1 cellular context compared by ENCODE assay signal in genomic region chr17:64202683-64203430, GRCh38.
TF ChIP-seq lines count a peak whose summit lies in the region.

No MANE protein-coding gene starts in this region.

TF ChIP-seq in SK-N-SH, 30 proteins besides CTCF, POLR2A, EP300 and RAD21 (continued from another document):
- TF ChIP-seq IRF3 (IDR thresholded peaks at IDR 0.05; ENCODE audit: low read depth, low read length) (no peak), NRF1 (IDR thresholded peaks at IDR 0.05; ENCODE audit: low read depth, low read length) (no peak), RCOR1 (IDR thresholded peaks at IDR 0.05; ENCODE audit: low read length) (peak; percentile 90), ELF1 (IDR thresholded peaks at IDR 0.05) (no peak), SMC3 (IDR thresholded peaks at IDR 0.05; ENCODE audit: low read depth, low read length) (peak; percentile 16; the same call in 1 of the 2 replicates), MEF2A (IDR thresholded peaks at IDR 0.05; ENCODE audit: borderline replicate concordance, low read depth) (peak; percentile 63; the same call in 1 of the 2 replicates), EZH2phosphoT487 (IDR thresholded peaks at IDR 0.05; ENCODE audit: borderline replicate concordance, low read depth) (no peak)
- TF ChIP-seq, protein P1, sequence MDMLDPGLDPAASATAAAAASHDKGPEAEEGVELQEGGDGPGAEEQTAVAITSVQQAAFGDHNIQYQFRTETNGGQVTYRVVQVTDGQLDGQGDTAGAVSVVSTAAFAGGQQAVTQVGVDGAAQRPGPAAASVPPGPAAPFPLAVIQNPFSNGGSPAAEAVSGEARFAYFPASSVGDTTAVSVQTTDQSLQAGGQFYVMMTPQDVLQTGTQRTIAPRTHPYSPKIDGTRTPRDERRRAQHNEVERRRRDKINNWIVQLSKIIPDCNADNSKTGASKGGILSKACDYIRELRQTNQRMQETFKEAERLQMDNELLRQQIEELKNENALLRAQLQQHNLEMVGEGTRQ (IDR thresholded peaks at IDR 0.05; ENCODE audit: borderline replicate concordance, low read depth, low read length), result no peak
- TF ChIP-seq, protein P2, sequence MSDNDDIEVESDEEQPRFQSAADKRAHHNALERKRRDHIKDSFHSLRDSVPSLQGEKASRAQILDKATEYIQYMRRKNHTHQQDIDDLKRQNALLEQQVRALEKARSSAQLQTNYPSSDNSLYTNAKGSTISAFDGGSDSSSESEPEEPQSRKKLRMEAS (IDR thresholded peaks at IDR 0.05; ENCODE audit: low read depth), result peak; percentile 49
TF ChIP-seq in SK-N-SH: peak in this region for 17.
